ENCODE assay signal across 16 cellular contexts in genomic region chr13:83732755-83733154, GRCh38.
"Had no signal": no experiment of that assay in that cellular context is flagged by ENCODE, and none has a peak within 500 bp of the region (broad histone marks: within the 10 kb centered on the region; RNA-seq: fewer than 3 reads in every experiment).

No MANE protein-coding gene starts in this region.

- H3K4me1 ChIP-seq: left ventricle myocardium inferior, sigmoid colon had no signal

- DNase-seq: activated CD4-positive, alpha-beta T cell treated with anti-CD3 and anti-CD28 coated beads, Interleukin-2, amount 10 ng/mL, durations not matched to agents 7 days and 5 days; activated CD4-positive, CD25-positive, alpha-beta regulatory T cell treated with anti-CD3 and anti-CD28 coated beads, Interleukin-2, amount 50 U/mL, for 72 hours; activated CD8-positive, alpha-beta T cell treated with anti-CD3 and anti-CD28 coated beads, Interleukin-2, amount 10 ng/mL, durations not matched to agents 7 days and 5 days; aorta; effector memory CD8-positive, alpha-beta T cell; hippocampal formation; left ventricle myocardium inferior; naive thymus-derived CD8-positive, alpha-beta T cell; retina; sigmoid colon; stimulated activated CD4-positive, alpha-beta T cell treated with anti-CD3 and anti-CD28 coated beads, Interleukin-15, amount 100 ng/mL, for 24 hours had no signal

- H3K4me3 ChIP-seq: left ventricle myocardium inferior, sigmoid colon, smooth muscle cell, thoracic aorta had no signal

- ATAC-seq: activated CD8-positive, alpha-beta T cell treated with anti-CD3 and anti-CD28 coated beads, Interleukin-2, amount 10 ng/mL, durations not matched to agents 7 days and 5 days; activated naive CD4-positive, alpha-beta T cell treated with anti-CD3 and anti-CD28 coated beads, Interleukin-2, amount 50 U/mL, for 72 hours; effector memory CD8-positive, alpha-beta T cell; esophagus mucosa; naive thymus-derived CD8-positive, alpha-beta T cell; stimulated activated memory B cell treated with anti-CD40 and anti-IgM and Interleukin-4, amounts not matched to agents 10 μg/mL and 1 μg/mL and 100 μg/mL, for 72 hours had no signal

- H3K27ac ChIP-seq: left ventricle myocardium inferior, sigmoid colon, thoracic aorta had no signal

- H3K9me3 ChIP-seq: left ventricle myocardium inferior, sigmoid colon, thoracic aorta had no signal

- H3K27me3 ChIP-seq: sigmoid colon had no signal

- H3K4me2 ChIP-seq: smooth muscle cell had no signal

- H3K36me3 ChIP-seq: left ventricle myocardium inferior, sigmoid colon, thoracic aorta had no signal
